ENCODE assay signal across 1 cellular context in genomic region chr3:148262980-148263379, GRCh38.
TF ChIP-seq lines count a peak whose summit lies in the region.

No MANE protein-coding gene starts in this region.

TF ChIP-seq in HepG2, 621 proteins besides CTCF, POLR2A, EP300 and RAD21 (continued from another document and continues in another):
- TF ChIP-seq KIAA2018 (CRISPR knock-in tag; IDR thresholded peaks at IDR 0.05; ENCODE audit: borderline replicate concordance) (no peak), CEBPZ (IDR thresholded peaks at IDR 0.05; ENCODE audit: low read length) (no peak), TFAP4 (IDR thresholded peaks at IDR 0.05; ENCODE audit: borderline replicate concordance, low read depth) (no peak), CBX5 (CRISPR knock-in tag; IDR thresholded peaks at IDR 0.05; ENCODE audit: borderline replicate concordance) (no peak), KDM6A (CRISPR knock-in tag; IDR thresholded peaks at IDR 0.05; ENCODE audit: low read depth) (no peak), MBD4 (IDR thresholded peaks at IDR 0.05; ENCODE audit: borderline replicate concordance, low read length) (no peak), REST (IDR thresholded peaks at IDR 0.05; ENCODE audit: borderline replicate concordance in 1 of 2, low read depth in 1 of 2, low read length in 2 of 2) (no peak), ZBED4 (CRISPR knock-in tag; IDR thresholded peaks at IDR 0.05; ENCODE audit: borderline replicate concordance) (no peak), RNF2 (conservative IDR thresholded peaks at IDR 0.05; ENCODE audit: low read depth) (no peak), ZNF777 (CRISPR knock-in tag; IDR thresholded peaks at IDR 0.05) (no peak), ZKSCAN8 (CRISPR knock-in tag; IDR thresholded peaks at IDR 0.05; ENCODE audit: borderline replicate concordance) (no peak), TOPORS (CRISPR knock-in tag; IDR thresholded peaks at IDR 0.05) (no peak), ZNF263 (CRISPR knock-in tag; IDR thresholded peaks at IDR 0.05) (no peak), SOX13 (IDR thresholded peaks at IDR 0.05) (peak; percentile 43; the same call in 1 of the 2 replicates), SOX13 (CRISPR knock-in tag; conservative IDR thresholded peaks at IDR 0.05 in 1 of 2, IDR thresholded peaks at IDR 0.05 in 1 of 2) (peak in 1 of 2 experiments; percentile 91; a peak in 2 of 4 replicates), MLLT10 (CRISPR knock-in tag; IDR thresholded peaks at IDR 0.05) (no peak), TRAFD1 (CRISPR knock-in tag; IDR thresholded peaks at IDR 0.05; ENCODE audit: borderline replicate concordance) (no peak), SSRP1 (CRISPR knock-in tag; IDR thresholded peaks at IDR 0.05) (no peak), ZNF362 (CRISPR knock-in tag; IDR thresholded peaks at IDR 0.05; ENCODE audit: borderline replicate concordance) (peak; percentile 33; the same call in 1 of the 2 replicates)
